Comparison of ENCODE assay signal across 12 cellular contexts in genomic region chr12:27824126-27824842, GRCh38. TPM values are rescaled to one million over a fixed set of nuclear protein-coding genes. Genes with fewer than 3 reads are reported as not detected.
DNase-seq lines count a peak whose midpoint lies in the region; ATAC-seq, FAIRE-seq and TF ChIP-seq lines count a peak whose summit lies in the region.
"Had no signal": no experiment of that assay in that cellular context is flagged by ENCODE, and none has a peak within 500 bp of the region (broad histone marks: within the 10 kb centered on the region; RNA-seq: fewer than 3 reads in every experiment).

No MANE protein-coding gene starts in this region.

- no peak overlapping the region for H3K4me3 ChIP-seq in K562

- DNase-seq in K562 (ENCODE audit: extremely low read depth in 1 of 4, low spot score in 3 of 4) (peak in 1 of 4 experiments; percentile 28), islet precursor cell (no peak), urothelium cell line (ENCODE audit: low spot score) (no peak), NCI-H524 treated with DMSO at 0.1 percent for 48 hours (lab: John Stamatoyannopoulos, UW) (no peak), NCI-H2107 treated with DMSO at 0.1 percent for 48 hours (lab: John Stamatoyannopoulos, UW; ENCODE audit: unreplicated experiment) (no peak)
- DNase-seq: NCI-H1436 treated with DMSO at 0.1 percent for 48 hours had no signal

- 10% methylated on average over 12 of the region's 12 CpGs for WGBS in K562 (ENCODE audit: insufficient coverage, low coverage, missing lambda C conversion rate)

- no peak for TF ChIP-seq RAD21 in K562 (CRISPR knock-in tag; conservative IDR thresholded peaks at IDR 0.05 in 1 of 2, IDR thresholded peaks at IDR 0.05 in 1 of 2)

- TF ChIP-seq CTCF in K562 (IDR thresholded peaks at IDR 0.05 in 2 of 3, conservative IDR thresholded peaks at IDR 0.05 in 1 of 3; ENCODE audit: insufficient read depth in 2 of 3, low read depth in 1 of 3, low read length in 3 of 3), result no peak

- intact Hi-C loops in K562 (cut with micrococcal nuclease), result loop anchor here (5.0 kb wide), 1 partner anchor 42 kb away; the partner anchor contains the start of genes KLHL42 and MANSC4

- H3K4me1 ChIP-seq in K562 (replicated peaks in 1 of 2; ENCODE audit: control insufficient read depth in 2 of 2, insufficient read depth in 2 of 2, low read length in 2 of 2), result peaks cover 0 to 21% of the 10 kb centered on the region in 2 experiments; a peak in 3 of 5 replicates

- FAIRE-seq in K562 (lab: Jason Lieb, UNC), result no peak
- FAIRE-seq in urothelium cell line (lab: Jason Lieb, UNC), result no peak
- FAIRE-seq: colon, islet of Langerhans had no signal

- peak overlapping the region; percentile 86 for H2AFZ ChIP-seq in K562 (ENCODE audit: low read depth, low read length)

- TF ChIP-seq POLR2A in K562 (conservative IDR thresholded peaks at IDR 0.05), result no peak

- no peaks in the 10 kb centered on the region for H3K9me1 ChIP-seq in K562 (ENCODE audit: control insufficient read depth, insufficient read depth, low read length)

- H3K9ac ChIP-seq in K562 (ENCODE audit: insufficient read depth in 1 of 2, low read depth in 2 of 2, low read length in 2 of 2), result peak overlapping the region in 1 of 2 experiments; percentile 24; a peak in 1 of 4 replicates

- no peaks in the 10 kb centered on the region for H3K36me3 ChIP-seq in K562 (ENCODE audit: control insufficient read depth, insufficient read depth, low read length)

- no TSS peak for BruUV-seq in K562 (replicated peaks; lab: Mats Ljungman, UMichigan)

- no peak overlapping the region for H3K27ac ChIP-seq in K562 (ENCODE audit: extremely low read depth, low read depth, low read length)

- no peaks in the 10 kb centered on the region for H3K79me2 ChIP-seq in K562 (ENCODE audit: control insufficient read depth, insufficient read depth, low read length)

- H3K4me2 ChIP-seq in K562 (ENCODE audit: insufficient read depth, low read length), result peak overlapping the region; percentile 48

- no peaks in the 10 kb centered on the region for H3K27me3 ChIP-seq in K562 (ENCODE audit: control insufficient read depth in 2 of 2, insufficient read depth in 2 of 2, low read length in 2 of 2)

- ATAC-seq in GM18520 (IDR thresholded peaks at IDR 0.05; ENCODE audit: unreplicated experiment) (peak; percentile 39), GM21390 (IDR thresholded peaks at IDR 0.05; ENCODE audit: unreplicated experiment) (peak; percentile 59), HG03196 (IDR thresholded peaks at IDR 0.05; ENCODE audit: unreplicated experiment) (peak; percentile 63), K562 (peak; percentile 35)

- H4K20me1 ChIP-seq in K562 (replicated peaks; ENCODE audit: control insufficient read depth, insufficient read depth, low read length), result no peaks in the 10 kb centered on the region

- POLR2A ChIA-PET in K562 (lab: Yijun Ruan, JAX), result no interaction called here

- H3K9me3 ChIP-seq in K562 (replicated peaks; ENCODE audit: control insufficient read depth, insufficient read depth, low read depth, low read length), result no peaks in the 10 kb centered on the region

- in situ Hi-C loops in K562 (cut with MboI), result no loop called here

- CTCF ChIA-PET in K562 (lab: Yijun Ruan, JAX; ENCODE audit: low intra/inter-chr PET ratio), result interaction anchor here (1.1 kb wide), 1 partner anchor 82 kb away, joined by 4 read pairs; no protein-coding TSS in a partner anchor

- no peak for TF ChIP-seq EP300 in K562 (IDR thresholded peaks at IDR 0.05; ENCODE audit: low read length)

TF ChIP-seq in K562, 482 proteins besides CTCF, POLR2A, EP300 and RAD21:
- TF ChIP-seq, protein P1, sequence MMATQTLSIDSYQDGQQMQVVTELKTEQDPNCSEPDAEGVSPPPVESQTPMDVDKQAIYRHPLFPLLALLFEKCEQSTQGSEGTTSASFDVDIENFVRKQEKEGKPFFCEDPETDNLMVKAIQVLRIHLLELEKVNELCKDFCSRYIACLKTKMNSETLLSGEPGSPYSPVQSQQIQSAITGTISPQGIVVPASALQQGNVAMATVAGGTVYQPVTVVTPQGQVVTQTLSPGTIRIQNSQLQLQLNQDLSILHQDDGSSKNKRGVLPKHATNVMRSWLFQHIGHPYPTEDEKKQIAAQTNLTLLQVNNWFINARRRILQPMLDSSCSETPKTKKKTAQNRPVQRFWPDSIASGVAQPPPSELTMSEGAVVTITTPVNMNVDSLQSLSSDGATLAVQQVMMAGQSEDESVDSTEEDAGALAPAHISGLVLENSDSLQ (IDR thresholded peaks at IDR 0.05), result peak; percentile 20; the same call in 1 of the 2 replicates
- TF ChIP-seq RFX7 (CRISPR knock-in tag; IDR thresholded peaks at IDR 0.05), result no peak
- TF ChIP-seq, protein P2, sequence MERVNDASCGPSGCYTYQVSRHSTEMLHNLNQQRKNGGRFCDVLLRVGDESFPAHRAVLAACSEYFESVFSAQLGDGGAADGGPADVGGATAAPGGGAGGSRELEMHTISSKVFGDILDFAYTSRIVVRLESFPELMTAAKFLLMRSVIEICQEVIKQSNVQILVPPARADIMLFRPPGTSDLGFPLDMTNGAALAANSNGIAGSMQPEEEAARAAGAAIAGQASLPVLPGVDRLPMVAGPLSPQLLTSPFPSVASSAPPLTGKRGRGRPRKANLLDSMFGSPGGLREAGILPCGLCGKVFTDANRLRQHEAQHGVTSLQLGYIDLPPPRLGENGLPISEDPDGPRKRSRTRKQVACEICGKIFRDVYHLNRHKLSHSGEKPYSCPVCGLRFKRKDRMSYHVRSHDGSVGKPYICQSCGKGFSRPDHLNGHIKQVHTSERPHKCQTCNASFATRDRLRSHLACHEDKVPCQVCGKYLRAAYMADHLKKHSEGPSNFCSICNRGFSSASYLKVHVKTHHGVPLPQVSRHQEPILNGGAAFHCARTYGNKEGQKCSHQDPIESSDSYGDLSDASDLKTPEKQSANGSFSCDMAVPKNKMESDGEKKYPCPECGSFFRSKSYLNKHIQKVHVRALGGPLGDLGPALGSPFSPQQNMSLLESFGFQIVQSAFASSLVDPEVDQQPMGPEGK (CRISPR knock-in tag; IDR thresholded peaks at IDR 0.05; ENCODE audit: borderline replicate concordance), result no peak
- no peak for TF ChIP-seq BRD4 (IDR thresholded peaks at IDR 0.05)
- no peak for TF ChIP-seq NR4A1 (CRISPR knock-in tag; IDR thresholded peaks at IDR 0.05)
- TF ChIP-seq NR4A1 (tag; IDR thresholded peaks at IDR 0.05), result no peak
- TF ChIP-seq SMAD4 (CRISPR knock-in tag; conservative IDR thresholded peaks at IDR 0.05), result peak; percentile 84
- no peak for TF ChIP-seq NBN (IDR thresholded peaks at IDR 0.05; ENCODE audit: low read depth)

RNA-seq across cellular contexts. Expression of gene MANSC4, which starts 44.2 kb away (rescaled TPM):
- not detected in 2 replicates for total RNA-seq in K562 (2011; cell fraction: chromatin; rRNA removed; ENCODE audit: low replicate concordance)
- not detected in 2 replicates for total RNA-seq in K562 (2011; cell fraction: nucleolus; rRNA removed)
- not detected in 2 replicates for total RNA-seq in K562 (2011; cell fraction: nucleoplasm; rRNA removed)
- total RNA-seq in K562 (2014; rRNA removed), result not detected in 2 replicates
- not detected in 2 replicates for total RNA-seq in K562 (2014; rRNA removed; fragmentation: Illumina TruSeq; extraction: Trizol)
- not detected in 2 replicates for total RNA-seq in K562 (2015; rRNA removed; fragmentation: Illumina TruSeq; extraction: Trizol)
- not detected in 2 replicates for total RNA-seq in K562 (2021)
- not detected in 2 replicates for polyA plus RNA-seq in K562 (2011; rRNA removed)
- polyA plus RNA-seq in K562 (2011; cell fraction: cytosol; rRNA removed), result not detected in 2 replicates
- not detected in 2 replicates for polyA plus RNA-seq in K562 (2011; cell fraction: nucleus; rRNA removed)
- not detected in 2 replicates for polyA plus RNA-seq in K562 (2012)
- not detected in 2 replicates for polyA plus RNA-seq in K562 (2014; fragmentation: Illumina TruSeq; extraction: Trizol)
- polyA plus RNA-seq in K562 (2014; fragmentation: Nextera tagmentation; extraction: Ambion mirVana), result not detected
- polyA plus RNA-seq in K562 (2014; rRNA removed), result not detected in 2 replicates
- not detected in 2 replicates for polyA minus RNA-seq in K562 (2011; rRNA and poly(A)+ RNA removed)
- polyA minus RNA-seq in K562 (2011; cell fraction: cytosol; rRNA and poly(A)+ RNA removed), result not detected in 2 replicates
- polyA minus RNA-seq in K562 (2011; cell fraction: nucleus; rRNA and poly(A)+ RNA removed), result not detected in 2 replicates
- total RNA-seq: skeletal muscle tissue had no signal

RNA-seq across cellular contexts. Expression of gene KLHL42, which starts 44.3 kb away (rescaled TPM):
- total RNA-seq in K562 (2011; cell fraction: chromatin; rRNA removed; ENCODE audit: low replicate concordance), result 33.6 and 49.3 TPM in 2 replicates
- total RNA-seq in K562 (2011; cell fraction: nucleolus; rRNA removed), result 27.2 and 29.5 TPM in 2 replicates
- 38.5 and 44.9 TPM in 2 replicates for total RNA-seq in K562 (2011; cell fraction: nucleoplasm; rRNA removed)
- total RNA-seq in K562 (2014; rRNA removed), result 11.8 and 12.5 TPM in 2 replicates
- total RNA-seq in K562 (2014; rRNA removed; fragmentation: Illumina TruSeq; extraction: Trizol), result 8.0 and 8.4 TPM in 2 replicates
- total RNA-seq in K562 (2015; rRNA removed; fragmentation: Illumina TruSeq; extraction: Trizol), result 9.6 and 10.5 TPM in 2 replicates
- total RNA-seq in K562 (2021), result 11.7 and 12.3 TPM in 2 replicates
- 10.8 and 11.1 TPM in 2 replicates for polyA plus RNA-seq in K562 (2011; rRNA removed)
- 10.2 and 14.6 TPM in 2 replicates for polyA plus RNA-seq in K562 (2011; cell fraction: cytosol; rRNA removed)
- 30.6 and 41.5 TPM in 2 replicates for polyA plus RNA-seq in K562 (2011; cell fraction: nucleus; rRNA removed)
- 6.1 and 11.9 TPM in 2 replicates for polyA plus RNA-seq in K562 (2012)
- polyA plus RNA-seq in K562 (2014; fragmentation: Illumina TruSeq; extraction: Trizol), result 7.4 and 8.2 TPM in 2 replicates
- 1 to 10 TPM; 1.5 TPM for polyA plus RNA-seq in K562 (2014; fragmentation: Nextera tagmentation; extraction: Ambion mirVana)
- polyA plus RNA-seq in K562 (2014; rRNA removed), result 9.6 and 14.3 TPM in 2 replicates
- 16.2 and 19.8 TPM in 2 replicates for polyA minus RNA-seq in K562 (2011; rRNA and poly(A)+ RNA removed)
- 5.9 and 10.0 TPM in 2 replicates for polyA minus RNA-seq in K562 (2011; cell fraction: cytosol; rRNA and poly(A)+ RNA removed)
- 28.9 and 37.2 TPM in 2 replicates for polyA minus RNA-seq in K562 (2011; cell fraction: nucleus; rRNA and poly(A)+ RNA removed)
